25 cellular contexts compared by ENCODE assay signal in the genomic region with DNA sequence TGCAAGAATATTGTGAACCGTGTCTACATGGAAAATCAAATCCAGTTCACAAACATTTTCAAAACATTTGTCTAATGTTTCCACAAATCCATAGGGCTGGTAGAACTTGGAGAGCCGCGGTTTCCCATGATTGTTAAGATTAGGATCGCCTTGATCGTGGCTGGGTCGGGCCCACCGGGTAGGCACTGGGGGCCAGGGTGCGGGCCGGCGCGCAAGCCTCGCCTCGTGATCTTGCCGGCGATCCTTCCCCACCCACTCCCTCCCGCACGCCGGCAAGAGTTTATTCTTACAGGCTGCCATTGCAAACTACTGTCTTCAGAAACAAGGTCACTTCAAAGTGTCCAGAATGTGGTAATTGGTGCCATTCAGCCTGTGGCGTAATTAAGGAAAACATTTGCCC.
DNase-seq lines count a peak whose midpoint lies in the region; ATAC-seq, FAIRE-seq and TF ChIP-seq lines count a peak whose summit lies in the region.
"Had no signal": no experiment of that assay in that cellular context is flagged by ENCODE, and none has a peak within 500 bp of the region (broad histone marks: within the 10 kb centered on the region; RNA-seq: fewer than 3 reads in every experiment).

No MANE protein-coding gene starts in this region.

- TF ChIP-seq POLR2A in GM12891 (IDR thresholded peaks at IDR 0.05; ENCODE audit: low read depth, low read length) (no peak), GM18505 (IDR thresholded peaks at IDR 0.05; ENCODE audit: borderline replicate concordance, extremely low read depth, insufficient read depth, insufficient read length) (no peak)

- H4K20me1 ChIP-seq in neural progenitor cell (ENCODE audit: low read depth), result peaks cover 4% of the 10 kb centered on the region

- TF ChIP-seq CTCF in VCaP (conservative IDR thresholded peaks at IDR 0.05), result no peak
- no peak for TF ChIP-seq CTCF in neural progenitor cell (IDR thresholded peaks at IDR 0.05)
- TF ChIP-seq CTCF in activated CD8-positive, alpha-beta T cell treated with anti-CD3 and anti-CD28 coated beads for 36 hours (IDR thresholded peaks at IDR 0.05), result no peak

- no peak overlapping the region for H3K4me3 ChIP-seq in neural progenitor cell
- H3K4me3 ChIP-seq: GM12878, HAP-1, K562 had no signal

- H3K27ac ChIP-seq in VCaP, result peak overlapping the region; percentile 76
- no peak overlapping the region for H3K27ac ChIP-seq in neural progenitor cell
- H3K27ac ChIP-seq: HL-60 had no signal

- H3K9ac ChIP-seq in neural progenitor cell, result no peak overlapping the region

- H3K27me3 ChIP-seq in neural progenitor cell, result no peaks in the 10 kb centered on the region
- H3K27me3 ChIP-seq: BE2C had no signal

- no peak overlapping the region for H2AFZ ChIP-seq in neural progenitor cell (replicated peaks)

- DNase-seq in GM12891 (ENCODE audit: insufficient read length, low spot score) (no peak), GM19239 (ENCODE audit: insufficient read length, low spot score) (no peak), neural progenitor cell (ENCODE audit: low spot score) (no peak)
- no peak for DNase-seq in activated CD8-positive, alpha-beta T cell treated with anti-CD3 and anti-CD28 coated beads for 36 hours
- DNase-seq: ACHN; BE2C; C1 segment of cervical spinal cord; CD4-positive, CD25-positive, alpha-beta regulatory T cell; CD8-positive, alpha-beta memory T cell; COR-L47; DMS 273 treated with DMSO at 0.1 percent for 48 hours; DMS53; DND-41; EL; IMR-90 had no signal

- H3K9me3 Mint-ChIP-seq in neural progenitor cell, result no peaks in the 10 kb centered on the region
- no peaks in the 10 kb centered on the region for H3K9me3 Mint-ChIP-seq in activated CD8-positive, alpha-beta T cell treated with anti-CD3 and anti-CD28 coated beads for 36 hours
- H3K9me3 Mint-ChIP-seq: CD8-positive, alpha-beta memory T cell had no signal

- no peaks in the 10 kb centered on the region for H3K27me3 Mint-ChIP-seq in neural progenitor cell (ENCODE audit: insufficient read depth, low read depth)
- no peaks in the 10 kb centered on the region for H3K27me3 Mint-ChIP-seq in activated CD8-positive, alpha-beta T cell treated with anti-CD3 and anti-CD28 coated beads for 36 hours
- H3K27me3 Mint-ChIP-seq: CD4-positive, CD25-positive, alpha-beta regulatory T cell; CD8-positive, alpha-beta memory T cell had no signal

- H3K4me3 Mint-ChIP-seq in neural progenitor cell, result peak overlapping the region; percentile 35
- H3K4me3 Mint-ChIP-seq in activated CD8-positive, alpha-beta T cell treated with anti-CD3 and anti-CD28 coated beads for 36 hours, result no peak overlapping the region
- H3K4me3 Mint-ChIP-seq: CD4-positive, CD25-positive, alpha-beta regulatory T cell; CD8-positive, alpha-beta memory T cell had no signal

- CTCF ChIA-PET in activated CD8-positive, alpha-beta T cell treated with anti-CD3 and anti-CD28 coated beads for 36 hours (lab: Charles Lee), result no interaction called here

- H3K79me2 ChIP-seq in neural progenitor cell (ENCODE audit: low read depth), result no peaks in the 10 kb centered on the region

- peaks cover 10% of the 10 kb centered on the region for H3K4me1 Mint-ChIP-seq in neural progenitor cell
- H3K4me1 Mint-ChIP-seq in activated CD8-positive, alpha-beta T cell treated with anti-CD3 and anti-CD28 coated beads for 36 hours (ENCODE audit: low read depth), result peaks cover 17% of the 10 kb centered on the region

- ATAC-seq in GM18505 (IDR thresholded peaks at IDR 0.05; ENCODE audit: unreplicated experiment) (no peak), GM21447 (IDR thresholded peaks at IDR 0.05; ENCODE audit: unreplicated experiment) (no peak)
- no peak for ATAC-seq in activated CD8-positive, alpha-beta T cell treated with anti-CD3 and anti-CD28 coated beads for 36 hours
- ATAC-seq: GM12878, K562 had no signal

- intact Hi-C loops in activated CD8-positive, alpha-beta T cell treated with anti-CD3 and anti-CD28 coated beads for 36 hours (cut with micrococcal nuclease), result no loop called here

- no peaks in the 10 kb centered on the region for H3F3A ChIP-seq in neural progenitor cell (ENCODE audit: low read depth)

- no peaks in the 10 kb centered on the region for H3K9me3 ChIP-seq in neural progenitor cell (ENCODE audit: low read depth)
- H3K9me3 ChIP-seq: BE2C, HAP-1 had no signal

- no peaks in the 10 kb centered on the region for H3K36me3 Mint-ChIP-seq in neural progenitor cell
- peaks cover 5% of the 10 kb centered on the region for H3K36me3 Mint-ChIP-seq in activated CD8-positive, alpha-beta T cell treated with anti-CD3 and anti-CD28 coated beads for 36 hours (ENCODE audit: low read depth)

- FAIRE-seq in GM12891 (lab: Jason Lieb, UNC) (peak; percentile 35), GM19239 (lab: Jason Lieb, UNC) (peak; percentile 64)
- FAIRE-seq: A204.1, GM12878, GM18507, H1, K562 had no signal

- H3K36me3 ChIP-seq in neural progenitor cell, result no peaks in the 10 kb centered on the region
- H3K36me3 ChIP-seq: BE2C, HAP-1 had no signal

- no peaks in the 10 kb centered on the region for H3K4me1 ChIP-seq in neural progenitor cell
- H3K4me1 ChIP-seq: HAP-1 had no signal

- POLR2A ChIA-PET in activated CD8-positive, alpha-beta T cell treated with anti-CD3 and anti-CD28 coated beads for 36 hours (lab: Charles Lee), result no interaction called here

- no peak overlapping the region for H3K4me2 ChIP-seq in neural progenitor cell

- no peak overlapping the region for H3K27ac Mint-ChIP-seq in neural progenitor cell
- no peak overlapping the region for H3K27ac Mint-ChIP-seq in activated CD8-positive, alpha-beta T cell treated with anti-CD3 and anti-CD28 coated beads for 36 hours
- H3K27ac Mint-ChIP-seq: CD4-positive, CD25-positive, alpha-beta regulatory T cell had no signal

TF ChIP-seq in GM12891, 5 proteins besides CTCF, POLR2A, EP300 and RAD21:
- TF ChIP-seq POLR2AphosphoS5 (IDR thresholded peaks at IDR 0.05; ENCODE audit: low read depth, low read length), result no peak
- no peak for TF ChIP-seq TAF1 (IDR thresholded peaks at IDR 0.05; ENCODE audit: low read depth, low read length)
- no peak for TF ChIP-seq POU2F2 (IDR thresholded peaks at IDR 0.05; ENCODE audit: low read depth, low read length)
- TF ChIP-seq PAX5 (IDR thresholded peaks at IDR 0.05; ENCODE audit: insufficient read depth, low read length, severe bottlenecking), result no peak
- no peak for TF ChIP-seq SPI1 (IDR thresholded peaks at IDR 0.05; ENCODE audit: low read depth, low read length)
TF ChIP-seq in GM12891: peak in this region for 0.
